In genomic region chr11:67416416-67417335, GRCh38 we compare ENCODE assay signal across 9 cellular contexts. TPM values are rescaled to one million over a fixed set of nuclear protein-coding genes. Genes with fewer than 3 reads are reported as not detected.
DNase-seq lines count a peak whose midpoint lies in the region; ATAC-seq and TF ChIP-seq lines count a peak whose summit lies in the region.
"Had no signal": no experiment of that assay in that cellular context is flagged by ENCODE, and none has a peak within 500 bp of the region (broad histone marks: within the 10 kb centered on the region; RNA-seq: fewer than 3 reads in every experiment).

No MANE protein-coding gene starts in this region.

- H3K4me1 Mint-ChIP-seq in CD4-positive, CD25-positive, alpha-beta regulatory T cell: peaks cover 4 to 79% (median 37%) of the 10 kb centered on the region in 4 donors

- peak overlapping the region; percentile 95 to 100 (median 96) for H3K27ac Mint-ChIP-seq in CD4-positive, CD25-positive, alpha-beta regulatory T cell

- no peaks in the 10 kb centered on the region for H3K36me3 Mint-ChIP-seq in CD4-positive, CD25-positive, alpha-beta regulatory T cell
- H3K36me3 Mint-ChIP-seq: activated naive CD4-positive, alpha-beta T cell treated with anti-CD3 and anti-CD28 coated beads, Interleukin-2, amount 50 U/mL, for 72 hours had no signal

- no peak for TF ChIP-seq CTCF in left ventricle myocardium inferior (IDR thresholded peaks at IDR 0.05; ENCODE audit: borderline replicate concordance)

- peak; percentile 72 to 97 (median 90) for DNase-seq in CD4-positive, CD25-positive, alpha-beta regulatory T cell
- DNase-seq in NCI-H1436 treated with DMSO at 0.1 percent for 48 hours (lab: John Stamatoyannopoulos, UW) (peak; percentile 49), activated T-cell treated with anti-CD3 and anti-CD28 coated beads for 1 hour (ENCODE audit: low read depth) (peak; percentile 74), left ventricle myocardium inferior (no peak), superior temporal gyrus (ENCODE audit: extremely low spot score) (peak; percentile 48), DMS114 treated with DMSO at 0.1 percent for 48 hours (lab: John Stamatoyannopoulos, UW; ENCODE audit: unreplicated experiment) (no peak)

- H3K9me3 Mint-ChIP-seq in CD4-positive, CD25-positive, alpha-beta regulatory T cell: no peaks in the 10 kb centered on the region
- H3K9me3 Mint-ChIP-seq: activated naive CD4-positive, alpha-beta T cell treated with anti-CD3 and anti-CD28 coated beads, Interleukin-2, amount 50 U/mL, for 72 hours had no signal

- H3K27ac ChIP-seq in CD4-positive, CD25-positive, alpha-beta regulatory T cell (ENCODE audit: insufficient read depth, low read length, poor library complexity, severe bottlenecking): peak overlapping the region; percentile 79
- peak overlapping the region; percentile 92 for H3K27ac ChIP-seq in left ventricle myocardium inferior (replicated peaks)

- intact Hi-C loops in left ventricle myocardium inferior (cut with micrococcal nuclease): no loop called here

- H3K27me3 Mint-ChIP-seq in CD4-positive, CD25-positive, alpha-beta regulatory T cell: no peaks in the 10 kb centered on the region

- H3K4me3 Mint-ChIP-seq in CD4-positive, CD25-positive, alpha-beta regulatory T cell: peak overlapping the region; percentile 93 to 96 (median 94)

- H3K9me3 ChIP-seq in CD4-positive, CD25-positive, alpha-beta regulatory T cell (ENCODE audit: control insufficient read depth in 2 of 2, low read length in 2 of 2): no peaks in the 10 kb centered on the region
- H3K9me3 ChIP-seq in left ventricle myocardium inferior (replicated peaks): no peaks in the 10 kb centered on the region

- H3K36me3 ChIP-seq in CD4-positive, CD25-positive, alpha-beta regulatory T cell (ENCODE audit: control insufficient read depth, insufficient read depth, low read length): no peaks in the 10 kb centered on the region
- H3K36me3 ChIP-seq in left ventricle myocardium inferior: no peaks in the 10 kb centered on the region

- H3K4me1 ChIP-seq in CD4-positive, CD25-positive, alpha-beta regulatory T cell (ENCODE audit: control insufficient read depth, insufficient read depth, low read length, poor library complexity, severe bottlenecking): peaks cover 89% of the 10 kb centered on the region
- peaks cover 61% of the 10 kb centered on the region for H3K4me1 ChIP-seq in left ventricle myocardium inferior

- ATAC-seq in CD4-positive, CD25-positive, alpha-beta regulatory T cell (ENCODE audit: low read depth in 2 of 2): peak; percentile 68 to 72
- no peak for ATAC-seq in GM18858 (IDR thresholded peaks at IDR 0.05; ENCODE audit: unreplicated experiment)
- no peak for ATAC-seq in GM19035 (IDR thresholded peaks at IDR 0.05; ENCODE audit: unreplicated experiment)
- ATAC-seq: activated naive CD4-positive, alpha-beta T cell treated with anti-CD3 and anti-CD28 coated beads, Interleukin-2, amount 50 U/mL, for 72 hours had no signal

- H3K4me3 ChIP-seq in CD4-positive, CD25-positive, alpha-beta regulatory T cell (ENCODE audit: low read depth, low read length): peak overlapping the region; percentile 59
- peak overlapping the region; percentile 60 for H3K4me3 ChIP-seq in left ventricle myocardium inferior

- H3K27me3 ChIP-seq in CD4-positive, CD25-positive, alpha-beta regulatory T cell (ENCODE audit: control insufficient read depth, insufficient read depth, low read length): no peaks in the 10 kb centered on the region
- H3K27me3 ChIP-seq in left ventricle myocardium inferior (ENCODE audit: low read depth): peaks cover 40% of the 10 kb centered on the region

RNA-seq across cellular contexts. Expression of gene CARNS1, which starts 1.2 kb away (rescaled TPM):
- total RNA-seq in CD4-positive, CD25-positive, alpha-beta regulatory T cell: 7.8 TPM
- 1 to 10 TPM in 2 of 4 donors, under 1 TPM in 2; 0.63 to 2.3 (median 1.1) TPM for polyA plus RNA-seq in CD4-positive, CD25-positive, alpha-beta regulatory T cell
- total RNA-seq in left ventricle myocardium inferior: 14.5 TPM

RNA-seq across cellular contexts. Expression of gene RPS6KB2, which starts 11.6 kb away (rescaled TPM):
- 66.0 TPM for total RNA-seq in CD4-positive, CD25-positive, alpha-beta regulatory T cell
- 10 to 100 TPM; 44.4 to 61.5 (median 50.3) TPM for polyA plus RNA-seq in CD4-positive, CD25-positive, alpha-beta regulatory T cell
- 21.3 TPM for total RNA-seq in left ventricle myocardium inferior

RNA-seq across cellular contexts. Expression of gene TBC1D10C, which starts 12.8 kb away (rescaled TPM):
- 312 TPM for total RNA-seq in CD4-positive, CD25-positive, alpha-beta regulatory T cell
- 100 to 1,000 TPM; 328 to 504 (median 378) TPM for polyA plus RNA-seq in CD4-positive, CD25-positive, alpha-beta regulatory T cell
- total RNA-seq in left ventricle myocardium inferior: 1.0 TPM

RNA-seq across cellular contexts. Expression of gene PPP1CA, which starts 15.0 kb away (rescaled TPM):
- total RNA-seq in CD4-positive, CD25-positive, alpha-beta regulatory T cell: 160 TPM
- polyA plus RNA-seq in CD4-positive, CD25-positive, alpha-beta regulatory T cell: 100 to 1,000 TPM; 547 to 762 (median 622) TPM
- total RNA-seq in left ventricle myocardium inferior: 86.0 TPM

RNA-seq across cellular contexts. Expression of gene PTPRCAP, which starts 20.8 kb away (rescaled TPM):
- 291 TPM for total RNA-seq in CD4-positive, CD25-positive, alpha-beta regulatory T cell
- polyA plus RNA-seq in CD4-positive, CD25-positive, alpha-beta regulatory T cell: 1,000 to 10,000 TPM in 1 of 4 donors, 100 to 1,000 TPM in 3; 829 to 1,084 (median 978) TPM
- 0.60 TPM for total RNA-seq in left ventricle myocardium inferior

Comparison
In these comparisons a context has a peak if more than half of its experiments do, and no peak if none do; other contexts are left out.
1. ATAC-seq: peak in CD4-positive, CD25-positive, alpha-beta regulatory T cell (2 of 2); none in GM18858 (single experiment) and GM19035 (single experiment).
2. DNase-seq: peak in CD4-positive, CD25-positive, alpha-beta regulatory T cell (3 of 3), NCI-H1436 treated with DMSO at 0.1 percent for 48 hours (single experiment), activated T-cell treated with anti-CD3 and anti-CD28 coated beads for 1 hour (single experiment) and superior temporal gyrus (single experiment); none in left ventricle myocardium inferior (single experiment) and DMS114 treated with DMSO at 0.1 percent for 48 hours (single experiment).
3. RNA of gene TBC1D10C, which starts 12.8 kb away (total RNA-seq): 312 TPM in CD4-positive, CD25-positive, alpha-beta regulatory T cell (single experiment); 1.0 TPM in left ventricle myocardium inferior (single experiment); every median in the first group is over 100 times any median in the second.